ENCODE assay signal across 27 cellular contexts in genomic region chr11:111570796-111571195, GRCh38. TPM values are rescaled to one million over a fixed set of nuclear protein-coding genes. Genes with fewer than 3 reads are reported as not detected.
DNase-seq lines count a peak whose midpoint lies in the region; ATAC-seq and TF ChIP-seq lines count a peak whose summit lies in the region.
"Had no signal": no experiment of that assay in that cellular context is flagged by ENCODE, and none has a peak within 500 bp of the region (broad histone marks: within the 10 kb centered on the region; RNA-seq: fewer than 3 reads in every experiment).

No MANE protein-coding gene starts in this region.

- H3K9me3 ChIP-seq in SJSA1 (replicated peaks) (no peaks in the 10 kb centered on the region), MM.1S (replicated peaks; ENCODE audit: insufficient read depth, low read length) (no peaks in the 10 kb centered on the region)
- H3K9me3 ChIP-seq: MG63 had no signal

- H3K4me2 ChIP-seq in MM.1S (ENCODE audit: low read depth, low read length), result no peak overlapping the region

- H3K9ac ChIP-seq in MM.1S (ENCODE audit: low read length), result no peak overlapping the region

- no peak overlapping the region for H2AFZ ChIP-seq in MM.1S (ENCODE audit: low read length)

- no peaks in the 10 kb centered on the region for H3F3A ChIP-seq in MM.1S (ENCODE audit: insufficient read depth, low read length)

- ATAC-seq in GM18861 (IDR thresholded peaks at IDR 0.05; ENCODE audit: unreplicated experiment), result no peak
- ATAC-seq: K562, Panc1 had no signal

- H3K4me1 Mint-ChIP-seq in HFFc6 (ENCODE audit: low read depth), result peaks cover 63% of the 10 kb centered on the region
- no peaks in the 10 kb centered on the region for H3K4me1 Mint-ChIP-seq in activated T-cell treated with anti-CD3 and anti-CD28 coated beads, Interleukin-2, amount 50 U/mL, for 24 hours (ENCODE audit: low read depth)
- H3K4me1 Mint-ChIP-seq: CD8-positive, alpha-beta memory T cell had no signal

- TF ChIP-seq CTCF in HFFc6 (IDR thresholded peaks at IDR 0.05) (no peak), foreskin fibroblast (IDR thresholded peaks at IDR 0.05; ENCODE audit: low read depth, low read length) (no peak), MM.1S (IDR thresholded peaks at IDR 0.05; ENCODE audit: low read length) (no peak)

- H3K36me3 ChIP-seq in SJSA1 (no peaks in the 10 kb centered on the region), MM.1S (replicated peaks; ENCODE audit: insufficient read depth, low read length) (no peaks in the 10 kb centered on the region)
- H3K36me3 ChIP-seq: MG63 had no signal

- peak; percentile 52 for DNase-seq in EH (ENCODE audit: low read depth)
- peak; percentile 43 for DNase-seq in HFFc6
- DNase-seq in SJSA1 (ENCODE audit: low read depth in 1 of 2, low spot score in 2 of 2), result no peak
- peak; percentile 43 to 64 for DNase-seq in foreskin fibroblast
- no peak for DNase-seq in activated T-cell treated with anti-CD3 and anti-CD28 coated beads, Interleukin-2, amount 50 U/mL, for 24 hours
- no peak for DNase-seq in MM.1S
- no peak for DNase-seq in stimulated activated CD4-positive, alpha-beta T cell treated with anti-CD3 and anti-CD28 coated beads, Interleukin-4, amount 100 ng/mL, for 1 hour
- DNase-seq: Calu3; CD8-positive, alpha-beta memory T cell; DMS79 treated with DMSO at 0.1 percent for 48 hours; Kasumi-1; MG63; NCI-H2029; NCI-H446 treated with DMSO at 0.1 percent for 48 hours; NCI-H526; NCI-H82; SHP77 treated with DMSO at 0.1 percent for 48 hours; SW 1271 had no signal

- no peaks in the 10 kb centered on the region for H3K27me3 ChIP-seq in SJSA1 (replicated peaks)
- H3K27me3 ChIP-seq in MM.1S (replicated peaks; ENCODE audit: insufficient read depth, low read length), result no peaks in the 10 kb centered on the region
- H3K27me3 ChIP-seq: MG63 had no signal

- peaks cover 6% of the 10 kb centered on the region for H3K27me3 Mint-ChIP-seq in HFFc6 (ENCODE audit: insufficient read depth)
- H3K27me3 Mint-ChIP-seq in activated T-cell treated with anti-CD3 and anti-CD28 coated beads, Interleukin-2, amount 50 U/mL, for 24 hours, result peaks cover 3% of the 10 kb centered on the region

- H3K9me2 ChIP-seq in MM.1S (replicated peaks; ENCODE audit: insufficient read depth, low read length), result no peaks in the 10 kb centered on the region

- no peak overlapping the region for H3K4me3 Mint-ChIP-seq in HFFc6
- no peak overlapping the region for H3K4me3 Mint-ChIP-seq in activated T-cell treated with anti-CD3 and anti-CD28 coated beads, Interleukin-2, amount 50 U/mL, for 24 hours
- H3K4me3 Mint-ChIP-seq: B cell; CD14-positive monocyte; CD8-positive, alpha-beta memory T cell; T-helper 1 cell treated with Interleukin-12 subunit alpha and Interleukin-12 subunit beta and Interleukin-4 antibody, amounts not matched to agents 30 μg/mL and 1 μg/mL, for 36 hours had no signal

- H3K9me3 Mint-ChIP-seq in HFFc6, result no peaks in the 10 kb centered on the region
- H3K9me3 Mint-ChIP-seq in activated T-cell treated with anti-CD3 and anti-CD28 coated beads, Interleukin-2, amount 50 U/mL, for 24 hours, result no peaks in the 10 kb centered on the region
- H3K9me3 Mint-ChIP-seq: CD14-positive monocyte; CD8-positive, alpha-beta memory T cell; T-helper 1 cell treated with Interleukin-12 subunit alpha and Interleukin-12 subunit beta and Interleukin-4 antibody, amounts not matched to agents 30 μg/mL and 1 μg/mL, for 36 hours had no signal

- no peaks in the 10 kb centered on the region for H4K20me1 ChIP-seq in MM.1S (ENCODE audit: insufficient read depth, low read length)

- peak overlapping the region; percentile 96 for H3K27ac ChIP-seq in SJSA1
- no peak overlapping the region for H3K27ac ChIP-seq in MM.1S (ENCODE audit: low read length)
- H3K27ac ChIP-seq: SK-N-MC had no signal

- peaks cover 61% of the 10 kb centered on the region for H3K4me1 ChIP-seq in SJSA1 (replicated peaks)
- no peaks in the 10 kb centered on the region for H3K4me1 ChIP-seq in MM.1S (ENCODE audit: low read length)

- H3K4me3 ChIP-seq in SJSA1 (no peak overlapping the region), foreskin fibroblast (ENCODE audit: low read depth in 1 of 2, low read length in 2 of 2) (no peak overlapping the region), MM.1S (ENCODE audit: low read length) (no peak overlapping the region)
- H3K4me3 ChIP-seq: K562, MG63, SK-N-MC had no signal

- H3K27ac Mint-ChIP-seq in HFFc6, result 0 out of 2 replicates have a peak overlapping the region, but pooled peaks have one; percentile 0
- H3K27ac Mint-ChIP-seq in activated T-cell treated with anti-CD3 and anti-CD28 coated beads, Interleukin-2, amount 50 U/mL, for 24 hours, result no peak overlapping the region
- H3K27ac Mint-ChIP-seq: B cell; CD14-positive monocyte; CD8-positive, alpha-beta memory T cell; T-helper 1 cell treated with Interleukin-12 subunit alpha and Interleukin-12 subunit beta and Interleukin-4 antibody, amounts not matched to agents 30 μg/mL and 1 μg/mL, for 36 hours had no signal

- no peaks in the 10 kb centered on the region for H3K79me2 ChIP-seq in MM.1S (ENCODE audit: low read length)

- H3K36me3 Mint-ChIP-seq in HFFc6 (ENCODE audit: low read depth), result no peaks in the 10 kb centered on the region
- H3K36me3 Mint-ChIP-seq in activated T-cell treated with anti-CD3 and anti-CD28 coated beads, Interleukin-2, amount 50 U/mL, for 24 hours (ENCODE audit: low read depth), result no peaks in the 10 kb centered on the region
- H3K36me3 Mint-ChIP-seq: CD14-positive monocyte; CD8-positive, alpha-beta memory T cell had no signal

RNA-seq across cellular contexts. Expression of gene LAYN, which starts 30.3 kb away (rescaled TPM):
- 100 to 1,000 TPM in 5 of 6 experiments, 10 to 100 TPM in 1; 79.1 to 148 (median 132) TPM for total RNA-seq in HFFc6 (2021; fragmentation: NEBNext Ultra II Directional; extraction: Animal tissue kit (Norgen Biotek cat#: 25700))
- total RNA-seq in SJSA1 (2014; rRNA removed; shearing (Covaris generic)), result 94.6 and 104 TPM in 2 replicates
- total RNA-seq: B cell, HepG2, HT-29, K562 had no signal

RNA-seq across cellular contexts. Expression of gene SIK2, which starts 31.5 kb away (rescaled TPM):
- total RNA-seq in HFFc6 (2021; fragmentation: NEBNext Ultra II Directional; extraction: Animal tissue kit (Norgen Biotek cat#: 25700)), result 10 to 100 TPM; 15.4 to 25.5 (median 18.0) TPM
- 5.6 and 9.6 TPM in 2 replicates for total RNA-seq in SJSA1 (2014; rRNA removed; shearing (Covaris generic))

RNA-seq across cellular contexts. Expression of gene HOATZ, which starts 56.2 kb away (rescaled TPM):
- total RNA-seq in HFFc6 (2021; fragmentation: NEBNext Ultra II Directional; extraction: Animal tissue kit (Norgen Biotek cat#: 25700)), result not detected
- not detected in 2 replicates for total RNA-seq in SJSA1 (2014; rRNA removed; shearing (Covaris generic))
- total RNA-seq: B cell; Calu3; CD8-positive, alpha-beta memory T cell; HepG2; HT-29; K562 had no signal

RNA-seq across cellular contexts. Expression of gene BTG4, which starts 58.6 kb away (rescaled TPM):
- not detected for total RNA-seq in HFFc6 (2021; fragmentation: NEBNext Ultra II Directional; extraction: Animal tissue kit (Norgen Biotek cat#: 25700))
- 2.4 TPM in 1 of 2 replicates, not detected in the other for total RNA-seq in SJSA1 (2014; rRNA removed; shearing (Covaris generic))
- total RNA-seq: B cell; Calu3; CD8-positive, alpha-beta memory T cell; HepG2; HT-29; K562 had no signal

Comparison
In these comparisons a context has a peak if more than half of its experiments do, and no peak if none do; other contexts are left out.
1. DNase-seq: peak in EH (single experiment), HFFc6 (single experiment) and foreskin fibroblast (2 of 2); none in SJSA1 (0 of 2), activated T-cell treated with anti-CD3 and anti-CD28 coated beads, Interleukin-2, amount 50 U/mL, for 24 hours (single experiment), MM.1S (single experiment) and stimulated activated CD4-positive, alpha-beta T cell treated with anti-CD3 and anti-CD28 coated beads, Interleukin-4, amount 100 ng/mL, for 1 hour (single experiment).